Comparison of ENCODE assay signal across 29 cellular contexts in the genomic region with DNA sequence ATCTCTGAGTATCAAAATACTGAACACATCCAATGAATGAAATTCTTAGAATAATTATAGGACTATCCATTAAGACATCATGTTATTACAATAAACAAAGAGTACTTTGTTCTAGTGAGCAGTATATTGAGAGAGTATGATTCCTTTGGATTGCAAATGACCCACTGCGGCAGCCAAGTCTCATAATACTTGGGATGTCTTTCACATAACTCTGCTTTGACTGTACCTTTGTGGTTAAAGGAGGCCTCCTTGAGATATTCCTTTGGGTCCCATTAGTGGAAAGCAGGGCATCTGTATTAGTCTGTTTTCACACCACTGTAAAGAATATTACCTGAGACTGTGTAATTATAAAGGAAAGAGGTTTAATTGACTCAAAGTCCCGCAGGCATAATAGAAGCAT.
"Had no signal": no experiment of that assay in that cellular context is flagged by ENCODE, and none has a peak within 500 bp of the region (broad histone marks: within the 10 kb centered on the region; RNA-seq: fewer than 3 reads in every experiment).

No MANE protein-coding gene starts in this region.

- H3K27ac ChIP-seq: coronary artery, esophagus muscularis mucosa, foreskin keratinocyte, neural progenitor cell, parathyroid adenoma, right atrium auricular region, suprapubic skin, transverse colon had no signal

- FAIRE-seq: endothelial cell of umbilical vein had no signal

- H2AFZ ChIP-seq: neural progenitor cell, parathyroid adenoma had no signal

- H3K27ac Mint-ChIP-seq: immature natural killer cell; naive thymus-derived CD4-positive, alpha-beta T cell; nephron; neural progenitor cell; progenitor cell of endocrine pancreas; stimulated activated naive CD8-positive, alpha-beta T cell treated with anti-CD3 and anti-CD28 coated beads, Interleukin-15, amount 100 ng/mL, for 72 hours had no signal

- H3K4me2 ChIP-seq: neural progenitor cell, smooth muscle cell had no signal

- H3K4me1 Mint-ChIP-seq: immature natural killer cell; naive thymus-derived CD4-positive, alpha-beta T cell; nephron; stimulated activated naive CD8-positive, alpha-beta T cell treated with anti-CD3 and anti-CD28 coated beads, Interleukin-15, amount 100 ng/mL, for 72 hours had no signal

- H3K9me3 ChIP-seq: esophagus muscularis mucosa, right atrium auricular region, suprapubic skin, transverse colon had no signal

- H3K27me3 ChIP-seq: esophagus muscularis mucosa, foreskin keratinocyte, neural progenitor cell, right atrium auricular region, suprapubic skin, transverse colon had no signal

- H3K4me3 ChIP-seq: coronary artery, esophagus muscularis mucosa, neural progenitor cell, right atrium auricular region, smooth muscle cell, suprapubic skin, transverse colon had no signal

- H3K79me2 ChIP-seq: parathyroid adenoma had no signal

- ATAC-seq: foreskin keratinocyte; left lobe of liver; naive thymus-derived CD4-positive, alpha-beta T cell; sciatic nerve; stimulated activated naive CD8-positive, alpha-beta T cell treated with anti-CD3 and anti-CD28 coated beads, Interleukin-15, amount 100 ng/mL, for 72 hours had no signal

- H3K4me1 ChIP-seq: esophagus muscularis mucosa, foreskin keratinocyte, parathyroid adenoma, right atrium auricular region, suprapubic skin, transverse colon had no signal

- H3K36me3 ChIP-seq: esophagus muscularis mucosa, neural progenitor cell, right atrium auricular region, suprapubic skin, transverse colon had no signal

- H3K36me3 Mint-ChIP-seq: immature natural killer cell; naive thymus-derived CD4-positive, alpha-beta T cell; neural progenitor cell had no signal

- H3K9me3 Mint-ChIP-seq: nephron; neural progenitor cell; stimulated activated naive CD8-positive, alpha-beta T cell treated with anti-CD3 and anti-CD28 coated beads, Interleukin-15, amount 100 ng/mL, for 72 hours had no signal

- H3K9ac ChIP-seq: neural progenitor cell, parathyroid adenoma had no signal

- H3K27me3 Mint-ChIP-seq: naive thymus-derived CD4-positive, alpha-beta T cell; progenitor cell of endocrine pancreas; stimulated activated naive CD8-positive, alpha-beta T cell treated with anti-CD3 and anti-CD28 coated beads, Interleukin-15, amount 100 ng/mL, for 72 hours had no signal

- H3K4me3 Mint-ChIP-seq: immature natural killer cell; naive thymus-derived CD4-positive, alpha-beta T cell; nephron; neural progenitor cell; stimulated activated naive CD8-positive, alpha-beta T cell treated with anti-CD3 and anti-CD28 coated beads, Interleukin-15, amount 100 ng/mL, for 72 hours had no signal

- DNase-seq: dermis blood vessel endothelial cell; effector memory CD4-positive, alpha-beta T cell; foreskin keratinocyte; hypothalamus; immature natural killer cell; islet precursor cell; kidney glomerular epithelial cell; mesendoderm; midbrain; naive thymus-derived CD4-positive, alpha-beta T cell; stimulated activated CD4-positive, alpha-beta T cell treated with anti-CD3 and anti-CD28 coated beads, Interleukin-12 subunit alpha, Interleukin-12 subunit beta, amount 100 ng/mL, for 4 hours; stimulated activated CD4-positive, alpha-beta T cell treated with anti-CD3 and anti-CD28 coated beads, Interleukin-1b, Interleukin-23, amount 100 ng/mL, for 48 hours; stimulated activated CD4-positive, alpha-beta T cell treated with anti-CD3 and anti-CD28 coated beads, Interleukin-4, amount 100 ng/mL, for 1 hour; stimulated activated CD8-positive, alpha-beta memory T cell treated with anti-CD3 and anti-CD28 coated beads, Interleukin-4, amount 100 ng/mL, for 48 hours; stimulated activated naive CD4-positive, alpha-beta T cell; stimulated activated naive CD8-positive, alpha-beta T cell treated with anti-CD3 and anti-CD28 coated beads, Interleukin-15, amount 100 ng/mL, for 72 hours; transverse colon had no signal
